Comparison of ENCODE assay signal across 8 cellular contexts in the genomic region with DNA sequence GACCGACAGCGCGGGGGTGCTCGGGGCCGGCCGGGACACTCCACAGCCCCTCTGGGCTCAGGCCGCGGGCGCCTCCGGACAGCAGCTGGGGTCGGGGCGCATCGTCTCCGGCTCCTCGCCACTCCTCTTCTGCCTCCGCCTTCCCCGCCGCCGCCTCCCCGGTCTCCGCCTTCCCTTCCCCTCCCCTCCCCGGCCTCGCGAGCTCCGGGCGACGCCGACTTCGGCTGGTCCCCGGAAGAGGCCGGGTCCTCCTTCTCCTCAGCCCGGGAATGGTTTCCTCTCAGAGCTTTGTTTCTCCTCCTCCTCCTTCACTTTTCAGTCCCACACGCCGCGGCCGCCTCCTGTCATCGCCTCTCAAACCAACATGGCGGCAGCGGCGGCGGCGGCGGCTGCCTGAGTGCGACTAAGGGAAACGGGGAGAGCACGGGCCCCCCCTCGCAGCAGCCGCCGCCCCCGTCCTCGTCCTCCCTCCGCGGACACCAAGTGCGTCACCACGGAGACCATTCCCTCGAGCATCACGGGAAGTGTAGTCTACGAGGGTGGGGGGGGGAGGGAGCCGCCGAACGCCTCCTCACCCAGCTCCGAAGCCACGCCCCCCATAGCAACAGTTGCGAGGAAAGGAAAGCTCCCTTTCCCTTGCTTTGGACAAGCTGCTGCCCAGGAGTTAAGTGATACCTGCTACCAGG. TPM values are rescaled to one million over a fixed set of nuclear protein-coding genes. Genes with fewer than 3 reads are reported as not detected.
DNase-seq lines count a peak whose midpoint lies in the region; ATAC-seq and TF ChIP-seq lines count a peak whose summit lies in the region.

A gene with protein sequence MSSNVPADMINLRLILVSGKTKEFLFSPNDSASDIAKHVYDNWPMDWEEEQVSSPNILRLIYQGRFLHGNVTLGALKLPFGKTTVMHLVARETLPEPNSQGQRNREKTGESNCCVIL (minus strand): TSS at position 405 of the 686 bp plus-strand sequence. CDS start 1,079 bp downstream, outside the sequence.

- peak within 1 kb of the TSS; percentile 84 for H3K4me3 ChIP-seq in suprapubic skin

- DNase-seq in GM10266 (ENCODE audit: extremely low spot score) (peak; percentile 95), NCI-H1105 (lab: John Stamatoyannopoulos, UW) (peak; percentile 88), SKM-1 (lab: John Stamatoyannopoulos, UW; ENCODE audit: unreplicated experiment) (peak; percentile 90), glomerular visceral epithelial cell (ENCODE audit: extremely low spot score) (peak; percentile 95), occipital lobe (lab: John Stamatoyannopoulos, UW) (peak; percentile 95), suprapubic skin (ENCODE audit: low spot score in 2 of 2) (peak; percentile 98)
- DNase-seq in activated naive CD4-positive, alpha-beta T cell treated with anti-CD3 and anti-CD28 coated beads, Interleukin-2, amount 50 U/mL, for 72 hours (ENCODE audit: low spot score in 2 of 2): peak; percentile 87 to 88

- no peak for TF ChIP-seq CTCF in GM10266 (IDR thresholded peaks at IDR 0.05; ENCODE audit: control insufficient read depth, insufficient read depth, low read depth, missing control alignments)
- TF ChIP-seq CTCF in suprapubic skin (IDR thresholded peaks at IDR 0.05): no peak

- no peak for TF ChIP-seq EP300 in suprapubic skin (IDR thresholded peaks at IDR 0.05)

- peaks cover 29% of the 10 kb centered on the region for H3K4me1 ChIP-seq in suprapubic skin

- no peaks in the 10 kb centered on the region for H3K36me3 ChIP-seq in suprapubic skin

- under 1% methylated on average over 64 of the region's 64 CpGs for WGBS in suprapubic skin

- H3K27ac ChIP-seq in suprapubic skin: peak within 1 kb of the TSS; percentile 98

- peak; percentile 78 for ATAC-seq in HG02623 (IDR thresholded peaks at IDR 0.05; ENCODE audit: unreplicated experiment)
- ATAC-seq in activated naive CD4-positive, alpha-beta T cell treated with anti-CD3 and anti-CD28 coated beads, Interleukin-2, amount 50 U/mL, for 72 hours: peak; percentile 87 to 91

- peak; percentile 45 to 93 for TF ChIP-seq POLR2A in suprapubic skin (IDR thresholded peaks at IDR 0.05)

- no peaks in the 10 kb centered on the region for H3K9me3 Mint-ChIP-seq in activated naive CD4-positive, alpha-beta T cell treated with anti-CD3 and anti-CD28 coated beads, Interleukin-2, amount 50 U/mL, for 72 hours

- peaks cover 17 to 21% of the 10 kb centered on the region in 2 donors for H3K36me3 Mint-ChIP-seq in activated naive CD4-positive, alpha-beta T cell treated with anti-CD3 and anti-CD28 coated beads, Interleukin-2, amount 50 U/mL, for 72 hours

- no peaks in the 10 kb centered on the region for H3K27me3 ChIP-seq in suprapubic skin

- peak within 1 kb of the TSS; percentile 95 to 97 for H3K27ac Mint-ChIP-seq in activated naive CD4-positive, alpha-beta T cell treated with anti-CD3 and anti-CD28 coated beads, Interleukin-2, amount 50 U/mL, for 72 hours

- no peaks in the 10 kb centered on the region for H3K9me3 ChIP-seq in suprapubic skin

RNA-seq across cellular contexts. Expression of the gene that starts here (rescaled TPM):
- 1 to 10 TPM; 7.3 to 8.7 TPM for total RNA-seq in activated naive CD4-positive, alpha-beta T cell treated with anti-CD3 and anti-CD28 coated beads, Interleukin-2, amount 50 U/mL, for 72 hours
- total RNA-seq in occipital lobe (75.5 TPM), suprapubic skin (10 to 100 TPM; 37.7 to 66.2 (median 48.5) TPM)

Comparison
In these comparisons a context has a peak if more than half of its experiments do, and no peak if none do; other contexts are left out.
1. Peak in every context shown above with its lines: DNase-seq, ATAC-seq, H3K4me3 ChIP-seq and H3K27ac ChIP-seq.